In genomic region chr3:125556314-125556713, GRCh38 we compare ENCODE assay signal across 15 cellular contexts. TPM values are rescaled to one million over a fixed set of nuclear protein-coding genes. Genes with fewer than 3 reads are reported as not detected.
DNase-seq lines count a peak whose midpoint lies in the region; ATAC-seq and TF ChIP-seq lines count a peak whose summit lies in the region.
"Had no signal": no experiment of that assay in that cellular context is flagged by ENCODE, and none has a peak within 500 bp of the region (broad histone marks: within the 10 kb centered on the region; RNA-seq: fewer than 3 reads in every experiment).

No MANE protein-coding gene starts in this region.

- no peaks in the 10 kb centered on the region for H3K79me2 ChIP-seq in GM23248 (ENCODE audit: insufficient read depth)

- no peak overlapping the region for H3K4me3 Mint-ChIP-seq in activated T-helper 17 cell treated with anti-CD3 and anti-CD28 coated beads, Interleukin-2, amount 50 U/mL, for 72 hours
- H3K4me3 Mint-ChIP-seq: CD8-positive, alpha-beta memory T cell had no signal

- TF ChIP-seq CTCF in fibroblast of mammary gland (conservative IDR thresholded peaks at IDR 0.05; ENCODE audit: control insufficient read depth, insufficient read depth, low read depth, low read length), result no peak

- H3K9me3 ChIP-seq in GM23248 (ENCODE audit: low read depth), result no peaks in the 10 kb centered on the region
- H3K9me3 ChIP-seq: suprapubic skin had no signal

- peak overlapping the region; percentile 35; the same call in 1 of the 2 replicates for H3K27ac ChIP-seq in GM23248
- H3K27ac ChIP-seq: suprapubic skin had no signal

- H3K27me3 Mint-ChIP-seq in activated T-helper 17 cell treated with anti-CD3 and anti-CD28 coated beads, Interleukin-2, amount 50 U/mL, for 72 hours, result no peaks in the 10 kb centered on the region
- H3K27me3 Mint-ChIP-seq: CD8-positive, alpha-beta memory T cell; progenitor cell of endocrine pancreas had no signal

- DNase-seq in GM23248, result peak; percentile 46
- DNase-seq in fibroblast of mammary gland (ENCODE audit: low read depth), result peak; percentile 34
- peak; percentile 7 for DNase-seq in renal cortical epithelial cell (ENCODE audit: low read depth)
- no peak for DNase-seq in midbrain (lab: John Stamatoyannopoulos, UW)
- no peak for DNase-seq in GOT3 (lab: John Stamatoyannopoulos, UW)
- no peak for DNase-seq in H4 (ENCODE audit: low spot score)
- DNase-seq: activated gamma-delta T cell treated with Interleukin-2 at 50 U/mL for 16 hours; CD8-positive, alpha-beta memory T cell; head of caudate nucleus; NCI-H187 treated with DMSO at 0.1 percent for 48 hours; NCI-H69 had no signal

- H3K4me2 ChIP-seq in GM23248 (ENCODE audit: unreplicated experiment), result peak overlapping the region; percentile 44

- peak; percentile 81 for ATAC-seq in activated T-helper 17 cell treated with anti-CD3 and anti-CD28 coated beads, Interleukin-2, amount 50 U/mL, for 72 hours (replicated peaks)
- ATAC-seq in GM18868 (IDR thresholded peaks at IDR 0.05; ENCODE audit: unreplicated experiment), result no peak

- H3K27me3 ChIP-seq in GM23248 (replicated peaks; ENCODE audit: insufficient read depth), result no peaks in the 10 kb centered on the region
- H3K27me3 ChIP-seq: suprapubic skin had no signal

- 0 out of 2 replicates have a peak, but pooled peaks cover 5% of the 10 kb centered on the region for H3F3A ChIP-seq in GM23248 (ENCODE audit: insufficient read depth)

- H3K9ac ChIP-seq in GM23248, result peak overlapping the region; percentile 3; the same call in 1 of the 2 replicates

- H4K20me1 ChIP-seq in GM23248 (ENCODE audit: insufficient read depth), result no peaks in the 10 kb centered on the region

- peaks cover 14% of the 10 kb centered on the region for H3K4me1 ChIP-seq in GM23248 (ENCODE audit: insufficient read depth)
- H3K4me1 ChIP-seq: suprapubic skin had no signal

- H3K27ac Mint-ChIP-seq in activated T-helper 17 cell treated with anti-CD3 and anti-CD28 coated beads, Interleukin-2, amount 50 U/mL, for 72 hours, result peak overlapping the region; percentile 18
- H3K27ac Mint-ChIP-seq: progenitor cell of endocrine pancreas had no signal

- no peak overlapping the region for H2AFZ ChIP-seq in GM23248

- in situ Hi-C loops in GM23248 (cut with MboI), result no loop called here

- peaks cover 4% of the 10 kb centered on the region for H3K4me1 Mint-ChIP-seq in activated T-helper 17 cell treated with anti-CD3 and anti-CD28 coated beads, Interleukin-2, amount 50 U/mL, for 72 hours
- H3K4me1 Mint-ChIP-seq: CD8-positive, alpha-beta memory T cell had no signal

- H3K36me3 ChIP-seq in GM23248 (ENCODE audit: low read depth), result no peaks in the 10 kb centered on the region

- no peak overlapping the region for H3K4me3 ChIP-seq in GM23248
- H3K4me3 ChIP-seq in fibroblast of mammary gland (ENCODE audit: control insufficient read depth, low read depth, low read length), result no peak overlapping the region
- H3K4me3 ChIP-seq: suprapubic skin had no signal

- no peaks in the 10 kb centered on the region for H3K9me2 ChIP-seq in GM23248 (ENCODE audit: insufficient read depth)

- peaks cover 66% of the 10 kb centered on the region for H3K36me3 Mint-ChIP-seq in activated T-helper 17 cell treated with anti-CD3 and anti-CD28 coated beads, Interleukin-2, amount 50 U/mL, for 72 hours (ENCODE audit: low read depth)

- H3K9me3 Mint-ChIP-seq in activated T-helper 17 cell treated with anti-CD3 and anti-CD28 coated beads, Interleukin-2, amount 50 U/mL, for 72 hours, result no peaks in the 10 kb centered on the region
- H3K9me3 Mint-ChIP-seq: CD8-positive, alpha-beta memory T cell had no signal

- 92 to 100% methylated on average over 1 of the region's 1 CpG for WGBS in GM23248 (ENCODE audit: low coverage in 1 of 2, low lambda C conversion rate in 2 of 2, missing lambda C conversion rate in 2 of 2), 2 experiments

RNA-seq across cellular contexts. Expression of gene SNX4, which starts 36.3 kb away (rescaled TPM):
- total RNA-seq in GM23248 (2014; rRNA removed; shearing (Covaris generic)), result 28.4 and 31.6 TPM in 2 replicates
- 27.6 and 29.8 TPM in 2 replicates for polyA plus RNA-seq in GM23248 (2016; fragmentation: Nextera tagmentation; extraction: Ambion mirVana)
- 10 to 100 TPM; 22.3 to 35.4 TPM for total RNA-seq in activated T-helper 17 cell treated with anti-CD3 and anti-CD28 coated beads, Interleukin-2, amount 50 U/mL, for 72 hours
- 82.4 and 83.7 TPM in 2 replicates for total RNA-seq in renal cortical epithelial cell
- total RNA-seq in H4 (2014; rRNA removed; shearing (Covaris generic)), result 43.3 and 53.4 TPM in 2 replicates

RNA-seq across cellular contexts. Expression of gene OSBPL11, which starts 39.0 kb away (rescaled TPM):
- 11.4 and 13.2 TPM in 2 replicates for total RNA-seq in GM23248 (2014; rRNA removed; shearing (Covaris generic))
- 6.6 and 7.2 TPM in 2 replicates for polyA plus RNA-seq in GM23248 (2016; fragmentation: Nextera tagmentation; extraction: Ambion mirVana)
- 10 to 100 TPM in 1 of 2 donors, 1 to 10 TPM in 1; 6.8 to 13.2 TPM for total RNA-seq in activated T-helper 17 cell treated with anti-CD3 and anti-CD28 coated beads, Interleukin-2, amount 50 U/mL, for 72 hours
- 11.5 and 25.4 TPM in 2 replicates for total RNA-seq in renal cortical epithelial cell
- 7.9 and 10.9 TPM in 2 replicates for total RNA-seq in H4 (2014; rRNA removed; shearing (Covaris generic))

Comparison
In these comparisons a context has a peak if more than half of its experiments do, and no peak if none do; other contexts are left out.
1. DNase-seq: peak in GM23248 (single experiment), fibroblast of mammary gland (single experiment) and renal cortical epithelial cell (single experiment); none in midbrain (single experiment), GOT3 (single experiment) and H4 (single experiment).